ENCODE assay signal across 15 cellular contexts in genomic region chr6:8530775-8531435, GRCh38.
A peak's percentile ranks its signal among the peaks of the same experiment; 100 is the strongest.
DNase-seq lines count a peak whose midpoint lies in the region; ATAC-seq and TF ChIP-seq lines count a peak whose summit lies in the region.
"Had no signal": no experiment of that assay in that cellular context is flagged by ENCODE, and none has a peak within 500 bp of the region (broad histone marks: within the 10 kb centered on the region; RNA-seq: fewer than 3 reads in every experiment).

No MANE protein-coding gene starts in this region.

- H3K4me3 ChIP-seq in HCT116 (replicated peaks in 1 of 2; ENCODE audit: low read depth in 1 of 2, low read length in 2 of 2): no peak overlapping the region
- H3K4me3 ChIP-seq in choroid plexus epithelial cell (ENCODE audit: low read depth, low read length): no peak overlapping the region
- H3K4me3 ChIP-seq in mesenchymal stem cell (ENCODE audit: insufficient read depth in 1 of 2, low read depth in 1 of 2, low read length in 2 of 2): no peak overlapping the region

- H3K4me2 ChIP-seq in HCT116 (ENCODE audit: low read length) (peak overlapping the region; percentile 22), mesenchymal stem cell (ENCODE audit: low read length, poor library complexity, severe bottlenecking) (no peak overlapping the region)

- RAD21 ChIA-PET in HCT116 (lab: Charles Lee; ENCODE audit: low non-redundant PET in 1 of 2, low total read pairs in 2 of 2, uncharacterized antibody in 2 of 2, unreplicated experiment in 2 of 2): no interaction called here

- H2AFZ ChIP-seq in HCT116 (ENCODE audit: low read depth, low read length, poor library complexity, severe bottlenecking): no peak overlapping the region
- H2AFZ ChIP-seq in mesenchymal stem cell (ENCODE audit: low read depth, low read length): no peak overlapping the region

- no peaks in the 10 kb centered on the region for H3K36me3 ChIP-seq in HCT116 (ENCODE audit: control insufficient read depth in 1 of 2, insufficient read depth in 2 of 2, low read length in 2 of 2)
- H3K36me3 ChIP-seq in mesenchymal stem cell (ENCODE audit: control insufficient read depth in 1 of 2, insufficient read depth in 2 of 2, low read depth in 1 of 2, low read length in 2 of 2): no peaks in the 10 kb centered on the region

- H3K9ac ChIP-seq in HCT116 (ENCODE audit: low read length) (no peak overlapping the region), mesenchymal stem cell (ENCODE audit: low read length) (peak overlapping the region; percentile 14)

- no peak for TF ChIP-seq RAD21 in HCT116 (IDR thresholded peaks at IDR 0.05; ENCODE audit: low read depth)

- H4K91ac ChIP-seq in mesenchymal stem cell (ENCODE audit: low read length): no peak overlapping the region

- H3K27me3 ChIP-seq in HCT116 (ENCODE audit: insufficient read depth, low read length) (no peaks in the 10 kb centered on the region), mesenchymal stem cell (ENCODE audit: control insufficient read depth in 1 of 2, insufficient read depth in 1 of 2, low read length in 2 of 2) (no peaks in the 10 kb centered on the region)

- ATAC-seq in HCT116 (peak; percentile 44; the same call in 1 of the 2 replicates), HG03280 (IDR thresholded peaks at IDR 0.05; ENCODE audit: unreplicated experiment) (no peak)
- ATAC-seq: sciatic nerve had no signal

- TF ChIP-seq CTCF in HCT116 (IDR thresholded peaks at IDR 0.05 in 2 of 3, conservative IDR thresholded peaks at IDR 0.05 in 1 of 3; ENCODE audit: borderline replicate concordance in 1 of 3, insufficient read depth in 1 of 3, low read depth in 2 of 3, low read length in 2 of 3): no peak
- TF ChIP-seq CTCF in choroid plexus epithelial cell (conservative IDR thresholded peaks at IDR 0.05; ENCODE audit: low read depth, low read length): no peak

- CTCF ChIA-PET in HCT116 (lab: Charles Lee): no interaction called here

- TF ChIP-seq POLR2A in HCT116 (IDR thresholded peaks at IDR 0.05; ENCODE audit: borderline replicate concordance, extremely low read depth, insufficient read depth, insufficient read length): no peak

- H3K23ac ChIP-seq in mesenchymal stem cell (ENCODE audit: low read length in 2 of 2): no peak overlapping the region

- H2AK5ac ChIP-seq in mesenchymal stem cell (ENCODE audit: low read length, severe bottlenecking): no peak overlapping the region

- H3K18ac ChIP-seq in mesenchymal stem cell (ENCODE audit: low read depth in 1 of 2, low read length in 2 of 2): no peak overlapping the region

- H4K8ac ChIP-seq in mesenchymal stem cell (ENCODE audit: low read length): no peak overlapping the region

- no peaks in the 10 kb centered on the region for H3K4me1 ChIP-seq in HCT116 (ENCODE audit: control insufficient read depth in 1 of 2, insufficient read depth in 2 of 2, low read length in 2 of 2)
- no peaks in the 10 kb centered on the region for H3K4me1 ChIP-seq in mesenchymal stem cell (ENCODE audit: control insufficient read depth, insufficient read depth, low read depth, low read length)

- no peaks in the 10 kb centered on the region for H4K20me1 ChIP-seq in HCT116 (ENCODE audit: insufficient read depth)

- DNase-seq in ACHN (peak; percentile 44), HCT116 (ENCODE audit: low read depth, low spot score) (no peak), choroid plexus epithelial cell (ENCODE audit: low read depth) (peak; percentile 4), mesenchymal stem cell (no peak), NCI-H345 treated with DMSO at 0.1 percent for 48 hours (lab: John Stamatoyannopoulos, UW; ENCODE audit: unreplicated experiment) (no peak), NOMO-1 (lab: John Stamatoyannopoulos, UW; ENCODE audit: unreplicated experiment in 2 of 2) (no peak), dermis blood vessel endothelial cell (no peak)
- DNase-seq: activated naive CD8-positive, alpha-beta T cell treated with anti-CD3 and anti-CD28 coated beads, Interleukin-2, amount 10 ng/mL, durations not matched to agents 7 days and 5 days; KBM-7; naive B cell; NCI-H1417 treated with DMSO at 0.1 percent for 48 hours; NK-92 treated with Interleukin-12 subunit alpha and Interleukin-12 subunit beta, amount 100 ng/mL, for 24 hours; stimulated activated naive CD4-positive, alpha-beta T cell treated with Interleukin-2 at 50 U/mL for 16 hours had no signal

- no peak overlapping the region for H2BK120ac ChIP-seq in mesenchymal stem cell (ENCODE audit: low read depth, low read length)

- no peak overlapping the region for H2BK5ac ChIP-seq in mesenchymal stem cell (ENCODE audit: low read depth, low read length, poor library complexity, severe bottlenecking)

- no TSS peak for BruUV-seq in HCT116 (replicated peaks; lab: Mats Ljungman, UMichigan)

- POLR2A ChIA-PET in HCT116 (lab: Charles Lee): no interaction called here

- no peak overlapping the region for H3K27ac ChIP-seq in HCT116 (ENCODE audit: low read depth, low read length)
- H3K27ac ChIP-seq in mesenchymal stem cell (ENCODE audit: low read length, poor library complexity, severe bottlenecking): no peak overlapping the region

- no peaks in the 10 kb centered on the region for H3K9me3 ChIP-seq in HCT116 (ENCODE audit: control insufficient read depth in 1 of 2, insufficient read depth in 1 of 2, low read depth in 1 of 2, low read length in 2 of 2)
- peaks cover 6% of the 10 kb centered on the region for H3K9me3 ChIP-seq in mesenchymal stem cell (ENCODE audit: control insufficient read depth, low read length)

- no peak overlapping the region for H3K4ac ChIP-seq in mesenchymal stem cell (ENCODE audit: low read depth in 1 of 2, low read length in 2 of 2)

- no peaks in the 10 kb centered on the region for H3K79me2 ChIP-seq in HCT116 (ENCODE audit: insufficient read depth, low read length)

- H3K79me1 ChIP-seq in mesenchymal stem cell (replicated peaks; ENCODE audit: low read length, poor library complexity, severe bottlenecking): no peaks in the 10 kb centered on the region

- no peak overlapping the region for H2BK12ac ChIP-seq in mesenchymal stem cell (ENCODE audit: low read length in 2 of 2)

- no peaks in the 10 kb centered on the region for H3K9me2 ChIP-seq in HCT116 (ENCODE audit: insufficient read depth)

- H2BK15ac ChIP-seq in mesenchymal stem cell (ENCODE audit: low read depth, poor library complexity, severe bottlenecking): no peak overlapping the region

- WGBS in mesenchymal stem cell: 85% methylated on average over 10 of the region's 12 CpGs

- in situ Hi-C loops in ACHN (cut with HindIII; ENCODE audit: low pct_ligation_motif_present, low pct_unique_long_range_greater_than_20kb, low sequenced_read_pairs): no loop called here

- H3K14ac ChIP-seq in mesenchymal stem cell (ENCODE audit: low read length in 2 of 2): no peak overlapping the region

- intact Hi-C loops in HCT116 (cut with micrococcal nuclease): no loop called here

TF ChIP-seq in HCT116, 20 proteins besides CTCF, POLR2A, EP300 and RAD21 (continues in another document):
- no peak for TF ChIP-seq REST (IDR thresholded peaks at IDR 0.05; ENCODE audit: low read depth)
- TF ChIP-seq JUND (IDR thresholded peaks at IDR 0.05): no peak
- no peak for TF ChIP-seq ATF3 (IDR thresholded peaks at IDR 0.05)
- no peak for TF ChIP-seq SP1 (IDR thresholded peaks at IDR 0.05; ENCODE audit: low read depth)
- no peak for TF ChIP-seq POLR2AphosphoS5 (IDR thresholded peaks at IDR 0.05; ENCODE audit: low read depth, low read length)
- no peak for TF ChIP-seq TCF7L2 (IDR thresholded peaks at IDR 0.05; ENCODE audit: borderline replicate concordance, extremely low read depth, insufficient read depth, insufficient read length)
- no peak for TF ChIP-seq YY1 (IDR thresholded peaks at IDR 0.05; ENCODE audit: extremely low read depth, insufficient replicate concordance, low read depth, low read length)
- TF ChIP-seq ZNF274 (IDR thresholded peaks at IDR 0.05; ENCODE audit: low read depth, low read length): no peak

Comparison
In these comparisons a context has a peak if more than half of its experiments do, and no peak if none do; other contexts are left out.
1. DNase-seq: peak in ACHN (single experiment) and choroid plexus epithelial cell (single experiment); none in HCT116 (single experiment), mesenchymal stem cell (single experiment), NCI-H345 treated with DMSO at 0.1 percent for 48 hours (single experiment), NOMO-1 (0 of 2) and dermis blood vessel endothelial cell (single experiment).